Comparison of ENCODE assay signal across 19 cellular contexts in the genomic region with DNA sequence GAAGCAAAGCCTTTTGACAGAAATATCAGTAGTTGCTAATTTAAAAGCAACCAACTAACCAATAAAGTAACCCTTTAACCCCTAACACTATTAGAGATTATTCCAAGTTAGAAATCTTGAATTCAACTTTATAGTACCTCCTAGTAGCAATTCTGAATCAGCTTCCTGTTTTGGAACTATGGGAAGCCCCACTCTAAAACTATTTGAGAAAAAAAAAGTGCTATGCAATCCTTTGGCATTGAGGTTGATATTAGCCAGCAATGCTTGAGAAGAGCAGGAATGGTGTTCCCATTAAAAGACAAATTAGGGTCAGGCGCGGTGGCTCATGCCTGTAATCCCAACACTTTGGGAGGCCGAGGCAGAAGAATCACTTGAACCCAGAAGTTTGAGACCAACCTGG.
"Had no signal": no experiment of that assay in that cellular context is flagged by ENCODE, and none has a peak within 500 bp of the region (broad histone marks: within the 10 kb centered on the region; RNA-seq: fewer than 3 reads in every experiment).

No MANE protein-coding gene starts in this region.

- H3K4me1 ChIP-seq: esophagus muscularis mucosa, lower lobe of right lung, stomach, testis had no signal

- H3K9me3 ChIP-seq: esophagus muscularis mucosa, heart left ventricle, lower lobe of right lung, stomach, testis, upper lobe of left lung had no signal

- DNase-seq: activated CD4-positive, alpha-beta T cell treated with anti-CD3 and anti-CD28 coated beads for 48 hours; activated CD8-positive, alpha-beta memory T cell treated with anti-CD3 and anti-CD28 coated beads, Interleukin-2, amount 50 U/mL, for 4 hours; activated CD8-positive, alpha-beta T cell treated with anti-CD3 and anti-CD28 coated beads, Interleukin-2, amount 10 ng/mL, durations not matched to agents 7 days and 5 days; activated gamma-delta T cell treated with Interleukin-2 at 50 U/mL for 16 hours; activated naive CD8-positive, alpha-beta T cell treated with anti-CD3 and anti-CD28 coated beads for 36 hours; activated T-cell treated with anti-CD3 and anti-CD28 coated beads, Interleukin-2, amount 50 U/mL, for 48 hours; foreskin melanocyte; heart left ventricle; left colon; lower lobe of right lung; midbrain; stimulated activated CD4-positive, alpha-beta T cell treated with anti-CD3 and anti-CD28 coated beads, Interleukin-1b, Interleukin-23, amount 100 ng/mL, for 48 hours; stomach; T-helper 17 cell; testis; upper lobe of left lung had no signal

- H3K27ac ChIP-seq: esophagus muscularis mucosa, heart left ventricle, lower lobe of right lung, stomach, testis, upper lobe of left lung had no signal

- H3K36me3 ChIP-seq: esophagus muscularis mucosa, heart left ventricle, lower lobe of right lung, stomach, upper lobe of left lung had no signal

- FAIRE-seq: endometrium, TTC549 had no signal

- H3K4me3 ChIP-seq: esophagus muscularis mucosa, heart left ventricle, lower lobe of right lung, stomach, testis, upper lobe of left lung had no signal

- H3K27me3 ChIP-seq: stomach, testis, upper lobe of left lung had no signal
